37 cellular contexts compared by ENCODE assay signal in the genomic region with DNA sequence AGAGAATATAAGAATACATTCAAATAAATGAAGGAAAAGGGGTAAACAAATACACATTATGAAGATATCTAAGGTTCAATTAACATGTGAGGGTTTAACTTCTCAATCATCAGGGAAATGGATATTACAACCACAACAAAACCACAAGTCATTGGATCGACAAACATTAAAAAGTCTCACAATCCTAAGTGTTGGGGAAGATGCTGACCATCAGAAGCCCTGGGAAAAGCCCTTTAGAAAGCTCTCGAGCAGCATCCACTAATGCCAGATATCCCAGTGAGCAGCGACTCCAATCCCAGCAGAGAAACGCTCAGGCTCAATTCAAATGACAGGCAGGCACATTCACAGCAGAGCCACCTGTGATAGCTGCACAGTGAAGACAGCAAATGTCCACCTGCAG. TPM values are rescaled to one million over a fixed set of nuclear protein-coding genes. Genes with fewer than 3 reads are reported as not detected.
"Had no signal": no experiment of that assay in that cellular context is flagged by ENCODE, and none has a peak within 500 bp of the region (broad histone marks: within the 10 kb centered on the region; RNA-seq: fewer than 3 reads in every experiment).

No MANE protein-coding gene starts in this region.

- DNase-seq: activated B cell treated with CpG ODN at 0.5 μM for 24 hours; activated CD4-positive, alpha-beta memory T cell treated with anti-CD3 and anti-CD28 coated beads for 36 hours; activated CD4-positive, alpha-beta T cell treated with anti-CD3 and anti-CD28 coated beads for 36 hours; activated CD4-positive, alpha-beta T cell treated with anti-CD3 and anti-CD28 coated beads, Interleukin-2, amount 10 ng/mL, durations not matched to agents 24 days and 14 days; activated CD8-positive, alpha-beta memory T cell treated with anti-CD3 and anti-CD28 coated beads, Interleukin-2, amount 10 ng/mL, durations not matched to agents 7 days and 5 days; activated CD8-positive, alpha-beta memory T cell treated with anti-CD3 and anti-CD28 coated beads, Interleukin-2, amount 50 U/mL, for 4 hours; activated CD8-positive, alpha-beta T cell treated with anti-CD3 and anti-CD28 coated beads, Interleukin-2, amount 10 ng/mL, durations not matched to agents 7 days and 5 days; activated effector memory CD4-positive, alpha-beta T cell treated with anti-CD3 and anti-CD28 coated beads, Interleukin-2, amount 50 U/mL, for 16 hours; activated naive CD4-positive, alpha-beta T cell treated with anti-CD3 and anti-CD28 coated beads for 36 hours; activated naive CD8-positive, alpha-beta T cell treated with anti-CD3 and anti-CD28 coated beads for 36 hours; activated naive CD8-positive, alpha-beta T cell treated with anti-CD3 and anti-CD28 coated beads, Interleukin-2, amount 50 U/mL, for 24 hours; activated T-cell treated with anti-CD3 and anti-CD28 coated beads, Interleukin-2, amount 50 U/mL, for 1 hour; activated T-cell treated with anti-CD3 and anti-CD28 coated beads, Interleukin-2, amount 50 U/mL, for 48 hours; adrenal gland; amygdala; aorta; cortex of kidney; dermis blood vessel endothelial cell; effector CD4-positive, alpha-beta T cell; effector memory CD8-positive, alpha-beta T cell; erythroblast; foreskin keratinocyte; gastrocnemius medialis; glutamatergic neuron; heart left ventricle; T-helper 17 cell; T1000; WERI-Rb-1 had no signal

- H3K4me1 ChIP-seq: adrenal gland, breast epithelium, esophagus muscularis mucosa, foreskin keratinocyte, gastrocnemius medialis, heart left ventricle had no signal

- H3K36me3 ChIP-seq: adrenal gland, breast epithelium, esophagus muscularis mucosa, gastrocnemius medialis, heart left ventricle, WERI-Rb-1 had no signal

- ATAC-seq: activated CD4-positive, alpha-beta T cell treated with anti-CD3 and anti-CD28 coated beads for 36 hours; activated CD4-positive, CD25-positive, alpha-beta regulatory T cell treated with anti-CD3 and anti-CD28 coated beads, Interleukin-2, amount 50 U/mL, for 24 hours; activated CD8-positive, alpha-beta memory T cell treated with anti-CD3 and anti-CD28 coated beads, Interleukin-2, amount 10 ng/mL, durations not matched to agents 7 days and 5 days; activated CD8-positive, alpha-beta T cell treated with anti-CD3 and anti-CD28 coated beads, Interleukin-2, amount 10 ng/mL, durations not matched to agents 7 days and 5 days; activated naive CD8-positive, alpha-beta T cell treated with anti-CD3 and anti-CD28 coated beads, Interleukin-2, amount 50 U/mL, for 24 hours; effector memory CD8-positive, alpha-beta T cell; foreskin keratinocyte; gastrocnemius medialis; heart left ventricle; T-helper 17 cell had no signal

- H3K27ac ChIP-seq: adrenal gland, breast epithelium, esophagus muscularis mucosa, foreskin keratinocyte, gastrocnemius medialis, heart left ventricle had no signal

- H3K4me3 ChIP-seq: adrenal gland, breast epithelium, esophagus muscularis mucosa, gastrocnemius medialis, heart left ventricle had no signal

- H3K9me3 ChIP-seq: adrenal gland, breast epithelium, gastrocnemius medialis had no signal

- FAIRE-seq: colon had no signal

- H3K27me3 ChIP-seq: esophagus muscularis mucosa, foreskin keratinocyte, gastrocnemius medialis had no signal

RNA-seq across cellular contexts. Expression of a gene that starts 3.1 kb away (rescaled TPM):
- total RNA-seq: activated B cell treated with CpG ODN at 0.5 μM for 24 hours; activated CD4-positive, alpha-beta memory T cell treated with anti-CD3 and anti-CD28 coated beads for 36 hours; activated CD4-positive, alpha-beta T cell treated with anti-CD3 and anti-CD28 coated beads for 36 hours; activated CD4-positive, alpha-beta T cell treated with anti-CD3 and anti-CD28 coated beads, Interleukin-2, amount 10 ng/mL, durations not matched to agents 24 days and 14 days; activated CD8-positive, alpha-beta memory T cell treated with anti-CD3 and anti-CD28 coated beads for 36 hours; activated CD8-positive, alpha-beta memory T cell treated with anti-CD3 and anti-CD28 coated beads, Interleukin-2, amount 10 ng/mL, durations not matched to agents 7 days and 5 days; activated CD8-positive, alpha-beta T cell treated with anti-CD3 and anti-CD28 coated beads, Interleukin-2, amount 10 ng/mL, durations not matched to agents 7 days and 5 days; activated naive CD4-positive, alpha-beta T cell treated with anti-CD3 and anti-CD28 coated beads for 36 hours; activated naive CD8-positive, alpha-beta T cell treated with anti-CD3 and anti-CD28 coated beads for 36 hours; activated T-helper 1 cell treated with anti-CD3 and anti-CD28 coated beads, Interleukin-12 subunit alpha, Interleukin-12 subunit beta, Interleukin-2, Interleukin-4 antibody, amounts not matched to agents 30 ng/mL and 10 ng/mL and 1 ng/mL, durations not matched to agents 14 hours and 24 hours and 36 hours; activated T-helper 2 cell treated with anti-CD3 and anti-CD28 coated beads, Interferon-gamma antibody, Interleukin-2, Interleukin-4, amounts not matched to agents 10 μg/mL and 5 μg/mL and 100 μg/mL, durations not matched to agents 14 hours and 24 hours and 36 hours; adrenal gland; aorta; breast epithelium; cardiac septum; chondrocyte; dermis blood vessel endothelial cell; esophagus muscularis mucosa; foreskin keratinocyte; gastrocnemius medialis; heart left ventricle; T-helper 17 cell had no signal
- polyA plus RNA-seq: adrenal gland, aorta, foreskin keratinocyte, heart left ventricle had no signal

RNA-seq across cellular contexts. Expression of a gene that starts 20.5 kb away (rescaled TPM):
- total RNA-seq: activated B cell treated with CpG ODN at 0.5 μM for 24 hours; activated CD4-positive, alpha-beta memory T cell treated with anti-CD3 and anti-CD28 coated beads for 36 hours; activated CD4-positive, alpha-beta T cell treated with anti-CD3 and anti-CD28 coated beads for 36 hours; activated CD4-positive, alpha-beta T cell treated with anti-CD3 and anti-CD28 coated beads, Interleukin-2, amount 10 ng/mL, durations not matched to agents 24 days and 14 days; activated CD8-positive, alpha-beta memory T cell treated with anti-CD3 and anti-CD28 coated beads for 36 hours; activated CD8-positive, alpha-beta memory T cell treated with anti-CD3 and anti-CD28 coated beads, Interleukin-2, amount 10 ng/mL, durations not matched to agents 7 days and 5 days; activated CD8-positive, alpha-beta T cell treated with anti-CD3 and anti-CD28 coated beads, Interleukin-2, amount 10 ng/mL, durations not matched to agents 7 days and 5 days; activated naive CD4-positive, alpha-beta T cell treated with anti-CD3 and anti-CD28 coated beads for 36 hours; activated naive CD8-positive, alpha-beta T cell treated with anti-CD3 and anti-CD28 coated beads for 36 hours; activated T-helper 1 cell treated with anti-CD3 and anti-CD28 coated beads, Interleukin-12 subunit alpha, Interleukin-12 subunit beta, Interleukin-2, Interleukin-4 antibody, amounts not matched to agents 30 ng/mL and 10 ng/mL and 1 ng/mL, durations not matched to agents 14 hours and 24 hours and 36 hours; activated T-helper 2 cell treated with anti-CD3 and anti-CD28 coated beads, Interferon-gamma antibody, Interleukin-2, Interleukin-4, amounts not matched to agents 10 μg/mL and 5 μg/mL and 100 μg/mL, durations not matched to agents 14 hours and 24 hours and 36 hours; adrenal gland; aorta; breast epithelium; cardiac septum; chondrocyte; dermis blood vessel endothelial cell; esophagus muscularis mucosa; foreskin keratinocyte; gastrocnemius medialis; heart left ventricle; T-helper 17 cell had no signal
- polyA plus RNA-seq: foreskin keratinocyte, heart left ventricle had no signal

RNA-seq across cellular contexts. Expression of a gene that starts 57.8 kb away (rescaled TPM):
- total RNA-seq: activated B cell treated with CpG ODN at 0.5 μM for 24 hours; activated CD4-positive, alpha-beta memory T cell treated with anti-CD3 and anti-CD28 coated beads for 36 hours; activated CD4-positive, alpha-beta T cell treated with anti-CD3 and anti-CD28 coated beads for 36 hours; activated CD4-positive, alpha-beta T cell treated with anti-CD3 and anti-CD28 coated beads, Interleukin-2, amount 10 ng/mL, durations not matched to agents 24 days and 14 days; activated CD8-positive, alpha-beta memory T cell treated with anti-CD3 and anti-CD28 coated beads for 36 hours; activated CD8-positive, alpha-beta memory T cell treated with anti-CD3 and anti-CD28 coated beads, Interleukin-2, amount 10 ng/mL, durations not matched to agents 7 days and 5 days; activated CD8-positive, alpha-beta T cell treated with anti-CD3 and anti-CD28 coated beads, Interleukin-2, amount 10 ng/mL, durations not matched to agents 7 days and 5 days; activated naive CD4-positive, alpha-beta T cell treated with anti-CD3 and anti-CD28 coated beads for 36 hours; activated naive CD8-positive, alpha-beta T cell treated with anti-CD3 and anti-CD28 coated beads for 36 hours; activated T-helper 1 cell treated with anti-CD3 and anti-CD28 coated beads, Interleukin-12 subunit alpha, Interleukin-12 subunit beta, Interleukin-2, Interleukin-4 antibody, amounts not matched to agents 30 ng/mL and 10 ng/mL and 1 ng/mL, durations not matched to agents 14 hours and 24 hours and 36 hours; activated T-helper 2 cell treated with anti-CD3 and anti-CD28 coated beads, Interferon-gamma antibody, Interleukin-2, Interleukin-4, amounts not matched to agents 10 μg/mL and 5 μg/mL and 100 μg/mL, durations not matched to agents 14 hours and 24 hours and 36 hours; adrenal gland; aorta; breast epithelium; cardiac septum; chondrocyte; dermis blood vessel endothelial cell; esophagus muscularis mucosa; foreskin keratinocyte; gastrocnemius medialis; heart left ventricle; T-helper 17 cell had no signal
- polyA plus RNA-seq: adrenal gland, aorta, foreskin keratinocyte, heart left ventricle had no signal
